ENCODE assay signal across 29 cellular contexts in genomic region chr7:104064969-104065387, GRCh38.
"Had no signal": no experiment of that assay in that cellular context is flagged by ENCODE, and none has a peak within 500 bp of the region (broad histone marks: within the 10 kb centered on the region; RNA-seq: fewer than 3 reads in every experiment).

No MANE protein-coding gene starts in this region.

- H3K27me3 Mint-ChIP-seq: dendritic cell treated with granulocyte-macrophage colony-stimulating factor and Interleukin-4, amounts not matched to agents 40 ng/mL and 50 ng/mL, for 4 days had no signal

- H3K9me3 Mint-ChIP-seq: dendritic cell treated with granulocyte-macrophage colony-stimulating factor and Interleukin-4, amounts not matched to agents 40 ng/mL and 50 ng/mL, for 4 days had no signal

- H3K27ac ChIP-seq: colonic mucosa, coronary artery, dorsolateral prefrontal cortex, epithelial cell of prostate, esophagus muscularis mucosa, esophagus squamous epithelium, foreskin keratinocyte, gastrocnemius medialis, gastroesophageal sphincter, heart left ventricle, heart right ventricle had no signal

- H3K4me3 ChIP-seq: colonic mucosa, coronary artery, dorsolateral prefrontal cortex, esophagus muscularis mucosa, esophagus squamous epithelium, gastrocnemius medialis, gastroesophageal sphincter, heart left ventricle, heart right ventricle had no signal

- H3K4me1 Mint-ChIP-seq: endodermal cell had no signal

- FAIRE-seq: colon, endometrium, endothelial cell of umbilical vein, frontal cortex had no signal

- H3K9me3 ChIP-seq: colonic mucosa, esophagus squamous epithelium, gastrocnemius medialis, gastroesophageal sphincter had no signal

- H3K4me3 Mint-ChIP-seq: dendritic cell treated with granulocyte-macrophage colony-stimulating factor and Interleukin-4, amounts not matched to agents 40 ng/mL and 50 ng/mL, for 4 days; effector memory CD8-positive, alpha-beta T cell; endodermal cell had no signal

- ATAC-seq: effector memory CD8-positive, alpha-beta T cell; esophagus mucosa; foreskin keratinocyte; gastrocnemius medialis; gastroesophageal sphincter; heart left ventricle; heart right ventricle had no signal

- H3K4me1 ChIP-seq: colonic mucosa, esophagus muscularis mucosa, esophagus squamous epithelium, foreskin keratinocyte, gastrocnemius medialis, gastroesophageal sphincter, heart left ventricle, heart right ventricle had no signal

- H3K27ac Mint-ChIP-seq: dendritic cell treated with granulocyte-macrophage colony-stimulating factor and Interleukin-4, amounts not matched to agents 40 ng/mL and 50 ng/mL, for 4 days; effector memory CD8-positive, alpha-beta T cell; endodermal cell had no signal

- H3K27me3 ChIP-seq: colonic mucosa, esophagus muscularis mucosa, esophagus squamous epithelium, foreskin keratinocyte, gastrocnemius medialis, gastroesophageal sphincter, heart left ventricle, heart right ventricle had no signal

- H3K36me3 ChIP-seq: colonic mucosa, esophagus muscularis mucosa, esophagus squamous epithelium, gastrocnemius medialis, gastroesophageal sphincter, heart left ventricle, heart right ventricle had no signal

- DNase-seq: colonic mucosa; cortex of kidney; dermis blood vessel endothelial cell; dorsolateral prefrontal cortex; effector CD4-positive, alpha-beta T cell; effector CD8-positive, alpha-beta T cell; effector memory CD4-positive, alpha-beta T cell; effector memory CD8-positive, alpha-beta T cell; endodermal cell; erythroblast; esophagus squamous epithelium; foreskin fibroblast; foreskin keratinocyte; foreskin melanocyte; gastrocnemius medialis; glutamatergic neuron; head of caudate nucleus; heart left ventricle; heart right ventricle had no signal
